ENCODE assay signal across 25 cellular contexts in genomic region chr15:81473946-81474345, GRCh38.
"Had no signal": no experiment of that assay in that cellular context is flagged by ENCODE, and none has a peak within 500 bp of the region (broad histone marks: within the 10 kb centered on the region; RNA-seq: fewer than 3 reads in every experiment).

No MANE protein-coding gene starts in this region.

- H3K36me3 ChIP-seq: colonic mucosa, esophagus muscularis mucosa, esophagus squamous epithelium, gastrocnemius medialis, gastroesophageal sphincter, heart left ventricle, heart right ventricle had no signal

- H3K27me3 ChIP-seq: colonic mucosa, foreskin keratinocyte, gastrocnemius medialis, heart left ventricle, heart right ventricle had no signal

- H3K4me3 ChIP-seq: colonic mucosa, coronary artery, esophagus muscularis mucosa, esophagus squamous epithelium, gastrocnemius medialis, gastroesophageal sphincter, heart left ventricle, heart right ventricle had no signal

- H3K4me1 Mint-ChIP-seq: endodermal cell had no signal

- H3K4me3 Mint-ChIP-seq: dendritic cell treated with granulocyte-macrophage colony-stimulating factor and Interleukin-4, amounts not matched to agents 40 ng/mL and 50 ng/mL, for 4 days; effector memory CD8-positive, alpha-beta T cell; endodermal cell had no signal

- H3K27ac Mint-ChIP-seq: dendritic cell treated with granulocyte-macrophage colony-stimulating factor and Interleukin-4, amounts not matched to agents 40 ng/mL and 50 ng/mL, for 4 days; effector memory CD8-positive, alpha-beta T cell; endodermal cell had no signal

- H3K9me3 Mint-ChIP-seq: dendritic cell treated with granulocyte-macrophage colony-stimulating factor and Interleukin-4, amounts not matched to agents 40 ng/mL and 50 ng/mL, for 4 days; effector memory CD8-positive, alpha-beta T cell; endodermal cell had no signal

- ATAC-seq: effector memory CD8-positive, alpha-beta T cell; esophagus mucosa; foreskin keratinocyte; gastrocnemius medialis; gastroesophageal sphincter had no signal

- H3K9me3 ChIP-seq: colonic mucosa, esophagus muscularis mucosa, esophagus squamous epithelium, gastrocnemius medialis, gastroesophageal sphincter, heart left ventricle, heart right ventricle had no signal

- FAIRE-seq: endothelial cell of umbilical vein had no signal

- DNase-seq: colonic mucosa; cortex of kidney; dermis blood vessel endothelial cell; dorsolateral prefrontal cortex; effector CD4-positive, alpha-beta T cell; effector CD8-positive, alpha-beta T cell; effector memory CD4-positive, alpha-beta T cell; effector memory CD8-positive, alpha-beta T cell; endodermal cell; erythroblast; esophagus squamous epithelium; foreskin fibroblast; foreskin keratinocyte; foreskin melanocyte; gastrocnemius medialis; glutamatergic neuron; heart left ventricle; heart right ventricle had no signal

- H3K27me3 Mint-ChIP-seq: dendritic cell treated with granulocyte-macrophage colony-stimulating factor and Interleukin-4, amounts not matched to agents 40 ng/mL and 50 ng/mL, for 4 days had no signal

- H3K4me1 ChIP-seq: colonic mucosa, esophagus muscularis mucosa, esophagus squamous epithelium, gastrocnemius medialis, gastroesophageal sphincter had no signal

- H3K27ac ChIP-seq: colonic mucosa, coronary artery, epithelial cell of prostate, esophagus muscularis mucosa, esophagus squamous epithelium, foreskin keratinocyte, gastrocnemius medialis, gastroesophageal sphincter, heart left ventricle, heart right ventricle had no signal
